8 cellular contexts compared by ENCODE assay signal in genomic region chr6:1686117-1687098, GRCh38.
A peak's percentile ranks its signal among the peaks of the same experiment; 100 is the strongest.
DNase-seq lines count a peak whose midpoint lies in the region; ATAC-seq, FAIRE-seq and TF ChIP-seq lines count a peak whose summit lies in the region.

No MANE protein-coding gene starts in this region.

- H3K4ac ChIP-seq in mesenchymal stem cell (ENCODE audit: low read depth in 1 of 2, low read length in 2 of 2) = no peak overlapping the region

- H3K14ac ChIP-seq in mesenchymal stem cell (ENCODE audit: low read length in 2 of 2) = no peak overlapping the region

- H2BK5ac ChIP-seq in mesenchymal stem cell (ENCODE audit: low read depth, low read length, poor library complexity, severe bottlenecking) = no peak overlapping the region

- ATAC-seq in HG02798 (IDR thresholded peaks at IDR 0.05; ENCODE audit: poor library complexity, unreplicated experiment) (no peak), GM19023 (IDR thresholded peaks at IDR 0.05; ENCODE audit: unreplicated experiment) (no peak)

- WGBS in mesenchymal stem cell = 64% methylated on average over 7 of the region's 9 CpGs

- DNase-seq in D721Med (ENCODE audit: insufficient read length, low spot score) = no peak
- peak; percentile 96 for DNase-seq in NCI-H2029 (lab: John Stamatoyannopoulos, UW)
- peak; percentile 26 for DNase-seq in mesenchymal stem cell
- no peak for DNase-seq in vagina (ENCODE audit: extremely low spot score in 2 of 2)
- DNase-seq in substantia nigra (lab: John Stamatoyannopoulos, UW) = no peak

- intact Hi-C loops in vagina (cut with DNase I) = loop anchor here (5.0 kb wide), 1 partner anchor 79 kb away; the partner anchor contains the start of gene FOXC1

- H3K27ac Mint-ChIP-seq in brain = peak overlapping the region in 3 of 5 experiments; percentile 64 to 89 (median 68)

- no peaks in the 10 kb centered on the region for H3K36me3 Mint-ChIP-seq in brain

- H3K9me3 ChIP-seq in mesenchymal stem cell (ENCODE audit: control insufficient read depth, low read length) (no peaks in the 10 kb centered on the region), vagina (no peaks in the 10 kb centered on the region)

- no peaks in the 10 kb centered on the region for H3K36me3 ChIP-seq in mesenchymal stem cell (ENCODE audit: control insufficient read depth in 1 of 2, insufficient read depth in 2 of 2, low read depth in 1 of 2, low read length in 2 of 2)
- no peaks in the 10 kb centered on the region for H3K36me3 ChIP-seq in vagina

- no peak overlapping the region for H2AFZ ChIP-seq in mesenchymal stem cell (ENCODE audit: low read depth, low read length)

- no peak overlapping the region for H4K91ac ChIP-seq in mesenchymal stem cell (ENCODE audit: low read length)

- FAIRE-seq in D721Med (lab: Jason Lieb, UNC) = no peak

- H3K4me1 Mint-ChIP-seq in brain = peaks cover 19% of the 10 kb centered on the region

- H3K4me3 ChIP-seq in mesenchymal stem cell (ENCODE audit: insufficient read depth in 1 of 2, low read depth in 1 of 2, low read length in 2 of 2) (no peak overlapping the region), vagina (no peak overlapping the region)

- no peaks in the 10 kb centered on the region for H3K27me3 ChIP-seq in mesenchymal stem cell (ENCODE audit: control insufficient read depth in 1 of 2, insufficient read depth in 1 of 2, low read length in 2 of 2)
- H3K27me3 ChIP-seq in vagina = no peaks in the 10 kb centered on the region

- H3K9me3 Mint-ChIP-seq in brain = peaks cover 0 to 8% (median 0%) of the 10 kb centered on the region in 5 experiments

- no peak overlapping the region for H4K8ac ChIP-seq in mesenchymal stem cell (ENCODE audit: low read length)

- H3K23ac ChIP-seq in mesenchymal stem cell (ENCODE audit: low read length in 2 of 2) = no peak overlapping the region

- TF ChIP-seq POLR2A in vagina (IDR thresholded peaks at IDR 0.05) = no peak

- no peak overlapping the region for H2AK5ac ChIP-seq in mesenchymal stem cell (ENCODE audit: low read length, severe bottlenecking)

- H2BK120ac ChIP-seq in mesenchymal stem cell (ENCODE audit: low read depth, low read length) = no peak overlapping the region

- no peak overlapping the region for H3K4me3 Mint-ChIP-seq in brain

- peak overlapping the region; percentile 14 for H3K9ac ChIP-seq in mesenchymal stem cell (ENCODE audit: low read length)

- peaks cover 5% of the 10 kb centered on the region for H3K27me3 Mint-ChIP-seq in brain

- TF ChIP-seq CTCF in D721Med (IDR thresholded peaks at IDR 0.05; ENCODE audit: insufficient read depth, missing control alignments) = peak; percentile 23
- peak in 1 of 2 experiments; percentile 29 for TF ChIP-seq CTCF in brain (conservative IDR thresholded peaks at IDR 0.05)
- no peak for TF ChIP-seq CTCF in vagina (IDR thresholded peaks at IDR 0.05)

- peak overlapping the region; percentile 7 for H3K27ac ChIP-seq in mesenchymal stem cell (ENCODE audit: low read length, poor library complexity, severe bottlenecking)
- H3K27ac ChIP-seq in vagina = no peak overlapping the region
- H3K27ac ChIP-seq in substantia nigra (ENCODE audit: low read depth, low read length, poor library complexity, severe bottlenecking) = no peak overlapping the region

- H3K79me1 ChIP-seq in mesenchymal stem cell (replicated peaks; ENCODE audit: low read length, poor library complexity, severe bottlenecking) = no peaks in the 10 kb centered on the region

- H2BK15ac ChIP-seq in mesenchymal stem cell (ENCODE audit: low read depth, poor library complexity, severe bottlenecking) = peak overlapping the region; percentile 63

- no peak overlapping the region for H3K18ac ChIP-seq in mesenchymal stem cell (ENCODE audit: low read depth in 1 of 2, low read length in 2 of 2)

- H3K4me1 ChIP-seq in mesenchymal stem cell (ENCODE audit: control insufficient read depth, insufficient read depth, low read depth, low read length) (peaks cover 9% of the 10 kb centered on the region), vagina (peaks cover 12% of the 10 kb centered on the region)

- no peak overlapping the region for H3K4me2 ChIP-seq in mesenchymal stem cell (ENCODE audit: low read length, poor library complexity, severe bottlenecking)

- no peak overlapping the region for H2BK12ac ChIP-seq in mesenchymal stem cell (ENCODE audit: low read length in 2 of 2)

Comparison
In these comparisons a context has a peak if more than half of its experiments do, and no peak if none do; other contexts are left out.
1. DNase-seq: peak in NCI-H2029 (single experiment) and mesenchymal stem cell (single experiment); none in D721Med (single experiment), vagina (0 of 2) and substantia nigra (0 of 49).